ENCODE assay signal across 7 cellular contexts in genomic region chr20:6708010-6708409, GRCh38. TPM values are rescaled to one million over a fixed set of nuclear protein-coding genes. Genes with fewer than 3 reads are reported as not detected.
DNase-seq lines count a peak whose midpoint lies in the region; ATAC-seq and TF ChIP-seq lines count a peak whose summit lies in the region.

No MANE protein-coding gene starts in this region.

- DNase-seq in NCI-H226 (peak; percentile 70), ecto neural progenitor cell (ENCODE audit: low spot score) (peak; percentile 54), right lobe of liver (peak; percentile 59 to 73 (median 65)), upper lobe of left lung (peak; percentile 83 to 84)
- DNase-seq in activated CD4-positive, alpha-beta T cell treated with anti-CD3 and anti-CD28 coated beads for 1 hour = no peak

- TF ChIP-seq POLR2A in right lobe of liver (IDR thresholded peaks at IDR 0.05) (no peak), upper lobe of left lung (IDR thresholded peaks at IDR 0.05) (no peak)

- WGBS in right lobe of liver (ENCODE audit: insufficient coverage, low coverage, low lambda C conversion rate, missing lambda C conversion rate) = 0% methylated on average over 1 of the region's 1 CpG
- WGBS in upper lobe of left lung, 2 donors = 40% methylated on average over 1 of the region's 1 CpG; no CpG with 5 or more reads in 1 of the 2 donors

- H3K27me3 ChIP-seq in right lobe of liver = no peaks in the 10 kb centered on the region
- no peaks in the 10 kb centered on the region for H3K27me3 ChIP-seq in upper lobe of left lung

- H3K36me3 ChIP-seq in right lobe of liver (no peaks in the 10 kb centered on the region), upper lobe of left lung (no peaks in the 10 kb centered on the region)

- intact Hi-C loops in right lobe of liver (cut with DNase I) = no loop called here

- H3K4me1 ChIP-seq in right lobe of liver (peaks cover 0 to 71% (median 29%) of the 10 kb centered on the region in 4 donors), upper lobe of left lung (peaks cover 17 to 57% (median 31%) of the 10 kb centered on the region in 4 donors)

- H3K9me3 ChIP-seq in right lobe of liver (no peaks in the 10 kb centered on the region), upper lobe of left lung (no peaks in the 10 kb centered on the region)

- TF ChIP-seq CTCF in right lobe of liver (IDR thresholded peaks at IDR 0.05) = no peak
- no peak for TF ChIP-seq CTCF in upper lobe of left lung (IDR thresholded peaks at IDR 0.05)

- H3K4me3 ChIP-seq in right lobe of liver = no peak overlapping the region
- no peak overlapping the region for H3K4me3 ChIP-seq in upper lobe of left lung

- TF ChIP-seq EP300 in upper lobe of left lung (IDR thresholded peaks at IDR 0.05) = peak in 2 of 4 donors; percentile 63 to 92

- ATAC-seq in right lobe of liver (peak; percentile 43 to 66 (median 50)), upper lobe of left lung (ENCODE audit: low FRiP score in 2 of 2) (peak; percentile 79 to 93), HG02642 (IDR thresholded peaks at IDR 0.05; ENCODE audit: poor library complexity, unreplicated experiment) (no peak), GM21619 (IDR thresholded peaks at IDR 0.05; ENCODE audit: unreplicated experiment) (no peak)

- H3K27ac ChIP-seq in right lobe of liver = peak overlapping the region; percentile 44 to 83 (median 81)
- peak overlapping the region; percentile 69 to 85 (median 78) for H3K27ac ChIP-seq in upper lobe of left lung

RNA-seq across cellular contexts. Expression of gene BMP2, which starts 59.5 kb away (rescaled TPM):
- total RNA-seq in right lobe of liver (1 to 10 TPM; 1.4 to 9.3 (median 4.9) TPM), upper lobe of left lung (10 to 100 TPM; 11.5 to 90.0 (median 29.2) TPM)

Comparison
In these comparisons a context has a peak if more than half of its experiments do, and no peak if none do; other contexts are left out.
1. ATAC-seq: peak in right lobe of liver (4 of 4) and upper lobe of left lung (2 of 2); none in HG02642 (single experiment) and GM21619 (single experiment).